ENCODE assay signal across 9 cellular contexts in the genomic region with DNA sequence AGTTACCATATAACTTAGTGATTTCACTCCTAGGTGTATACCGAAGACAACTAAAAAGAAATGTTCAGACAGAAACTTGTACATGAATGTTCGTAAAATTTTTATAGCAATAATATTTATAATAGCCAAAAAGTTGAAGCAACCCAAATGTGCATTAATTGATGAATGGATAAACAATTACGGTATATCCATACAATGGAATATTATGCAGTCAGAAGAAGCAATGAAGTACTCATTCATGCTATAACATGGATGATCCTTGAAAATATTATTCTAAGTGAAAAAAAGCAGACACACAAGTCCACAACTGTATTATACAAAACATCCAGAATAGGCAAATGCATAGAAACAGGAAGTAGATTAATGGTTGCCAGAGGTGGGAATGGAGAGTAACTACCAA.
"Had no signal": no experiment of that assay in that cellular context is flagged by ENCODE, and none has a peak within 500 bp of the region (broad histone marks: within the 10 kb centered on the region; RNA-seq: fewer than 3 reads in every experiment).

No MANE protein-coding gene starts in this region.

- H3K27ac ChIP-seq: HL-60, KMS-11 had no signal

- H3K27ac Mint-ChIP-seq: IgD-negative memory B cell had no signal

- H3K4me3 ChIP-seq: K562 had no signal

- FAIRE-seq: HepG2, HTR-8/SVneo, K562 had no signal

- DNase-seq: IMR-90, KBM-7, KG1 had no signal

- H3K4me2 ChIP-seq: KMS-11 had no signal

- H3K9ac ChIP-seq: KMS-11 had no signal

- H3K27me3 Mint-ChIP-seq: IgD-negative memory B cell had no signal

- H3K4me3 Mint-ChIP-seq: IgD-negative memory B cell had no signal

- ATAC-seq: HepG2, K562 had no signal
